ENCODE assay signal across 8 cellular contexts in the genomic region with DNA sequence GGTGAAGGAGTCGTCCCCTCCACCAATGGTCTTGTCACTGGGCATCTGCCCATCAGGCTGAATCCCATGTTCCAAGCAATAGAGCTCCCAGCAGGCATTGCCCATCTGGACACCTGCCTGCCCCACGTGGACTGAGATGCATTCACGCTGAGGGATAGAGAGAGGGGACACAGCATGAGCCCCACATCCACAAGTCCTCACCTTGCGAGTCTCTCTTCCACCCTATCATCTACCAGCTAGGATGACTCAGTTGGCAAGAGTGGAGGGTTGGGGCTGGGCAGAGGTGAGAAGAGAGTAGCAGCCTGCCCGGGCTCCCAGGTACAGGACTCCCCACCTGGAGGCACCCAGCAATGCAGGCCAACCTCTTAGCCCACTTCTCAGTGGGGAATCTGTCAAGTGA. TPM values are rescaled to one million over a fixed set of nuclear protein-coding genes. Genes with fewer than 3 reads are reported as not detected.
DNase-seq lines count a peak whose midpoint lies in the region; ATAC-seq and TF ChIP-seq lines count a peak whose summit lies in the region.

No MANE protein-coding gene starts in this region.

- H3K27ac ChIP-seq in endodermal cell (ENCODE audit: low read depth, low read length): no peak overlapping the region
- peak overlapping the region in 7 of 8 donors; percentile 94 to 99 (median 95) for H3K27ac ChIP-seq in spleen

- no peak overlapping the region for H3K9ac ChIP-seq in endodermal cell (ENCODE audit: extremely low read depth, low read length, poor library complexity, severe bottlenecking)

- H3K36me3 Mint-ChIP-seq in activated B cell treated with CpG ODN at 0.5 μM for 24 hours (ENCODE audit: low read depth): peaks cover 53% of the 10 kb centered on the region
- peaks cover 5% of the 10 kb centered on the region for H3K36me3 Mint-ChIP-seq in endodermal cell (ENCODE audit: low read depth)

- DNase-seq in HFF-Myc (ENCODE audit: extremely low read depth, low read depth) (no peak), activated B cell treated with CpG ODN at 0.5 μM for 24 hours (no peak), endodermal cell (no peak), spleen (no peak), GM10248 (ENCODE audit: extremely low spot score) (no peak), GF-D8 (lab: John Stamatoyannopoulos, UW) (no peak), GOT3 (lab: John Stamatoyannopoulos, UW) (no peak)
- DNase-seq in activated CD4-positive, CD25-positive, alpha-beta regulatory T cell (lab: John Stamatoyannopoulos, UW): no peak

- WGBS in endodermal cell (ENCODE audit: insufficient coverage in 1 of 2, insufficient read length in 1 of 2), 2 experiments: 67 to 71% methylated on average over 2 to 5 of the region's 5 CpGs
- 51 to 70% (median 70%) methylated on average over 5 of the region's 5 CpGs for WGBS in spleen, 5 donors

- H3K27me3 Mint-ChIP-seq in activated B cell treated with CpG ODN at 0.5 μM for 24 hours: no peaks in the 10 kb centered on the region
- peaks cover 60% of the 10 kb centered on the region for H3K27me3 Mint-ChIP-seq in endodermal cell (ENCODE audit: insufficient read depth)

- H3K4me1 ChIP-seq in endodermal cell (ENCODE audit: control insufficient read depth, insufficient read depth, low read length): peaks cover 17% of the 10 kb centered on the region
- H3K4me1 ChIP-seq in spleen: peaks cover 41 to 86% (median 71%) of the 10 kb centered on the region in 6 donors

- H3K9me3 ChIP-seq in endodermal cell (ENCODE audit: control insufficient read depth, low read length) (no peaks in the 10 kb centered on the region), spleen (no peaks in the 10 kb centered on the region)

- intact Hi-C loops in activated B cell treated with CpG ODN at 0.5 μM for 24 hours (cut with micrococcal nuclease): loop anchor here (5.0 kb wide), 1 partner anchor 290 kb away; a partner anchor contains a TSS
- intact Hi-C loops in spleen (cut with DNase I; ENCODE audit: low total_unique reads): no loop called here

- H3K27ac Mint-ChIP-seq in activated B cell treated with CpG ODN at 0.5 μM for 24 hours: peak overlapping the region; percentile 98
- no peak overlapping the region for H3K27ac Mint-ChIP-seq in endodermal cell

- CTCF ChIA-PET in activated B cell treated with CpG ODN at 0.5 μM for 24 hours (lab: Charles Lee) (interaction anchor here (1.2 to 5.2 kb wide), 4 partner anchors 26 to 80 kb away, joined by 3 to 42 read pairs (median 34); a partner anchor contains a TSS), GM10248 (lab: Yijun Ruan, JAX) (interaction anchor here (0.8 to 10.2 kb wide), 10 partner anchors 10 to 136 kb away, joined by 3 to 116 read pairs (median 4); a partner anchor contains a TSS)

- H3K4me1 Mint-ChIP-seq in activated B cell treated with CpG ODN at 0.5 μM for 24 hours (peaks cover 72% of the 10 kb centered on the region), endodermal cell (peaks cover 26% of the 10 kb centered on the region)

- no peak for ATAC-seq in activated B cell treated with CpG ODN at 0.5 μM for 24 hours (ENCODE audit: low read depth)

- H3K27me3 ChIP-seq in endodermal cell (ENCODE audit: control insufficient read depth, insufficient read depth, low read length, poor library complexity, severe bottlenecking) (peaks cover 57% of the 10 kb centered on the region), spleen (replicated peaks in 1 of 7) (peaks cover 0 to 9% (median 0%) of the 10 kb centered on the region in 7 donors)

- peak overlapping the region; percentile 82 for H3K4me3 Mint-ChIP-seq in activated B cell treated with CpG ODN at 0.5 μM for 24 hours
- peak overlapping the region; percentile 51 for H3K4me3 Mint-ChIP-seq in endodermal cell

- TF ChIP-seq CTCF in HFF-Myc (IDR thresholded peaks at IDR 0.05; ENCODE audit: low read depth, low read length, missing control alignments) (no peak), activated B cell treated with CpG ODN at 0.5 μM for 24 hours (IDR thresholded peaks at IDR 0.05) (no peak), endodermal cell (conservative IDR thresholded peaks at IDR 0.05) (no peak), spleen (IDR thresholded peaks at IDR 0.05 in 8 of 11, conservative IDR thresholded peaks at IDR 0.05 in 3 of 11) (no peak), GM10248 (IDR thresholded peaks at IDR 0.05; ENCODE audit: control extremely low read depth, extremely low read depth, low read depth, missing control alignments) (no peak)

- TF ChIP-seq POLR2A in spleen (IDR thresholded peaks at IDR 0.05): no peak

- no peaks in the 10 kb centered on the region for H3K9me3 Mint-ChIP-seq in activated B cell treated with CpG ODN at 0.5 μM for 24 hours
- no peaks in the 10 kb centered on the region for H3K9me3 Mint-ChIP-seq in endodermal cell

- H3K36me3 ChIP-seq in endodermal cell (ENCODE audit: control insufficient read depth, insufficient read depth, low read length) (peaks cover 10% of the 10 kb centered on the region), spleen (peaks cover 0 to 49% (median 23%) of the 10 kb centered on the region in 6 donors)

- POLR2A ChIA-PET in activated B cell treated with CpG ODN at 0.5 μM for 24 hours (lab: Charles Lee) (interaction anchor here (0.6 to 12.0 kb wide), 15 partner anchors 10 to 961 kb away, joined by 3 to 287 read pairs (median 8); a partner anchor contains a TSS), GM10248 (lab: Yijun Ruan, JAX) (interaction anchor here (0.6 to 2.8 kb wide), 7 partner anchors 13 to 512 kb away, joined by 3 to 13 read pairs (median 4); a partner anchor contains a TSS)

- H3K4me3 ChIP-seq in HFF-Myc (replicated peaks; ENCODE audit: low read depth, low read length) (peak overlapping the region; percentile 48), endodermal cell (ENCODE audit: low read length) (no peak overlapping the region), spleen (peak overlapping the region; percentile 70 to 94 (median 80))

RNA-seq across cellular contexts. Expression of a gene that starts 1.0 kb away (rescaled TPM):
- total RNA-seq in activated B cell treated with CpG ODN at 0.5 μM for 24 hours: 0.20 TPM in 1 of 2 replicates, not detected in the other
- not detected for total RNA-seq in endodermal cell
- polyA plus RNA-seq in endodermal cell (2013, experiment 1 of 2): not detected
- polyA plus RNA-seq in endodermal cell (2013, experiment 2 of 2): not detected
- total RNA-seq in spleen: not detected
- not detected for polyA plus RNA-seq in spleen

RNA-seq across cellular contexts. Expression of a gene that starts 1.6 kb away (rescaled TPM):
- total RNA-seq in activated B cell treated with CpG ODN at 0.5 μM for 24 hours (184 and 192 TPM in 2 replicates), endodermal cell (1 to 10 TPM; 4.0 to 9.5 TPM), spleen (100 to 1,000 TPM in 1 of 7 donors, 10 to 100 TPM in 6; 60.2 to 120 (median 73.4) TPM)
- 3.3 TPM for polyA plus RNA-seq in endodermal cell (2013, experiment 1 of 2)
- 2.3 TPM for polyA plus RNA-seq in endodermal cell (2013, experiment 2 of 2)
- polyA plus RNA-seq in spleen: 10 to 100 TPM; 70.6 to 89.2 (median 73.4) TPM

RNA-seq across cellular contexts. Expression of a gene that starts 6.8 kb away (rescaled TPM):
- total RNA-seq in activated B cell treated with CpG ODN at 0.5 μM for 24 hours (31.0 and 36.5 TPM in 2 replicates), endodermal cell (10 to 100 TPM; 27.3 to 37.7 TPM), spleen (10 to 100 TPM; 17.0 to 30.5 (median 22.8) TPM)
- polyA plus RNA-seq in endodermal cell (2013, experiment 1 of 2): 34.0 TPM
- polyA plus RNA-seq in endodermal cell (2013, experiment 2 of 2): 32.5 TPM
- 10 to 100 TPM; 33.6 to 47.6 (median 44.2) TPM for polyA plus RNA-seq in spleen

RNA-seq across cellular contexts. Expression of a gene that starts 6.8 kb away (rescaled TPM):
- 4.5 and 4.6 TPM in 2 replicates for total RNA-seq in activated B cell treated with CpG ODN at 0.5 μM for 24 hours
- 10 to 100 TPM in 1 of 2 donors, 1 to 10 TPM in 1; 9.7 to 13.8 TPM for total RNA-seq in endodermal cell
- polyA plus RNA-seq in endodermal cell (2013, experiment 1 of 2): 12.9 TPM
- 7.8 TPM for polyA plus RNA-seq in endodermal cell (2013, experiment 2 of 2)
- 1 to 10 TPM; 2.3 to 9.6 (median 8.9) TPM for total RNA-seq in spleen
- polyA plus RNA-seq in spleen: 1 to 10 TPM; 3.0 to 4.1 (median 3.6) TPM

RNA-seq across cellular contexts. Expression of a gene that starts 22.5 kb away (rescaled TPM):
- 96.0 and 105 TPM in 2 replicates for total RNA-seq in activated B cell treated with CpG ODN at 0.5 μM for 24 hours
- 10 to 100 TPM; 50.9 to 56.3 TPM for total RNA-seq in endodermal cell
- polyA plus RNA-seq in endodermal cell (2013, experiment 1 of 2): 54.8 TPM
- polyA plus RNA-seq in endodermal cell (2013, experiment 2 of 2): 44.5 TPM
- 100 to 1,000 TPM in 1 of 7 donors, 10 to 100 TPM in 6; 68.3 to 141 (median 74.0) TPM for total RNA-seq in spleen
- polyA plus RNA-seq in spleen: 10 to 100 TPM; 30.5 to 70.2 (median 54.7) TPM

Comparison
In these comparisons a context has a peak if more than half of its experiments do, and no peak if none do; other contexts are left out.
1. RNA of a gene that starts 1.6 kb away (total RNA-seq): 184 to 192 TPM in activated B cell treated with CpG ODN at 0.5 μM for 24 hours and 60.2 to 120 TPM in spleen; 4.0 to 9.5 TPM in endodermal cell; every median in the first group is over 4 times any median in the second.